ENCODE assay signal across 8 cellular contexts in genomic region chr4:70687821-70688794, GRCh38. TPM values are rescaled to one million over a fixed set of nuclear protein-coding genes. Genes with fewer than 3 reads are reported as not detected.
DNase-seq lines count a peak whose midpoint lies in the region; ATAC-seq lines count a peak whose summit lies in the region.

Gene UTP3 (plus strand): TSS chr4:70688532. CDS start chr4:70688678, 146 bp downstream.

- peaks cover 3 to 39% (median 22%) of the 10 kb centered on the region in 11 experiments; a peak in 17 of 22 replicates for H3K36me3 ChIP-seq in BLaER1 treated with 17β-estradiol and CSF1 and Interleukin-3, amounts not matched to agents 10 nM and 100 nM

- peak within 1 kb of the TSS; percentile 80 to 94 (median 86) for H3K4me3 ChIP-seq in BLaER1 treated with 17β-estradiol and CSF1 and Interleukin-3, amounts not matched to agents 10 nM and 100 nM

- H3K27ac ChIP-seq in BLaER1 treated with 17β-estradiol and CSF1 and Interleukin-3, amounts not matched to agents 10 nM and 100 nM: peak within 1 kb of the TSS; percentile 86 to 95 (median 91)

- CTCF ChIA-PET in activated CD4-positive, alpha-beta T cell treated with anti-CD3 and anti-CD28 coated beads, Interleukin-2, amount 10 ng/mL, durations not matched to agents 7 days and 5 days (lab: Charles Lee): interaction anchor here (0.7 to 1.9 kb wide), 9 partner anchors 9 to 148 kb away, joined by 3 to 12 read pairs (median 4); no protein-coding TSS in a partner anchor

- H3K27me3 Mint-ChIP-seq in activated CD4-positive, alpha-beta T cell treated with anti-CD3 and anti-CD28 coated beads, Interleukin-2, amount 10 ng/mL, durations not matched to agents 7 days and 5 days: no peaks in the 10 kb centered on the region

- H3K9me3 Mint-ChIP-seq in activated CD4-positive, alpha-beta T cell treated with anti-CD3 and anti-CD28 coated beads, Interleukin-2, amount 10 ng/mL, durations not matched to agents 7 days and 5 days: no peaks in the 10 kb centered on the region

- POLR2A ChIA-PET in activated CD4-positive, alpha-beta T cell treated with anti-CD3 and anti-CD28 coated beads, Interleukin-2, amount 10 ng/mL, durations not matched to agents 7 days and 5 days (lab: Charles Lee): no interaction called here

- peaks cover 35 to 50% (median 42%) of the 10 kb centered on the region in 10 experiments for H3K4me1 ChIP-seq in BLaER1 treated with 17β-estradiol and CSF1 and Interleukin-3, amounts not matched to agents 10 nM and 100 nM

- peaks cover 31% of the 10 kb centered on the region for H3K36me3 Mint-ChIP-seq in activated CD4-positive, alpha-beta T cell treated with anti-CD3 and anti-CD28 coated beads, Interleukin-2, amount 10 ng/mL, durations not matched to agents 7 days and 5 days (ENCODE audit: low read depth)

- ATAC-seq in HG03469 (IDR thresholded peaks at IDR 0.05; ENCODE audit: unreplicated experiment): peak; percentile 93

- peak within 1 kb of the TSS; percentile 84 to 99 (median 95) for H3K4me2 ChIP-seq in BLaER1 treated with 17β-estradiol and CSF1 and Interleukin-3, amounts not matched to agents 10 nM and 100 nM

- H3K27ac Mint-ChIP-seq in activated CD4-positive, alpha-beta T cell treated with anti-CD3 and anti-CD28 coated beads, Interleukin-2, amount 10 ng/mL, durations not matched to agents 7 days and 5 days: peak within 1 kb of the TSS; percentile 91

- H3K9ac ChIP-seq in BLaER1 treated with 17β-estradiol and CSF1 and Interleukin-3, amounts not matched to agents 10 nM and 100 nM: peak within 1 kb of the TSS; percentile 85 to 94 (median 92)

- H3K4me3 Mint-ChIP-seq in activated CD4-positive, alpha-beta T cell treated with anti-CD3 and anti-CD28 coated beads, Interleukin-2, amount 10 ng/mL, durations not matched to agents 7 days and 5 days: peak within 1 kb of the TSS; percentile 94

- DNase-seq in GM19240 (ENCODE audit: insufficient read length, low spot score) (peak; percentile 57), NCI-H526 treated with DMSO at 0.1 percent for 48 hours (lab: John Stamatoyannopoulos, UW) (peak; percentile 98), cortex of kidney (lab: John Stamatoyannopoulos, UW) (peak; percentile 23), left kidney (ENCODE audit: low read depth, low spot score) (peak; percentile 99)
- DNase-seq in activated CD4-positive, alpha-beta T cell treated with anti-CD3 and anti-CD28 coated beads, Interleukin-2, amount 10 ng/mL, durations not matched to agents 7 days and 5 days: peak; percentile 93
- peak; percentile 89 for DNase-seq in stimulated activated CD4-positive, alpha-beta T cell treated with anti-CD3 and anti-CD28 coated beads, Interleukin-2, amount 100 ng/mL, for 4 hours (ENCODE audit: low read depth)

- peaks cover 12 to 46% (median 40%) of the 10 kb centered on the region in 11 experiments; a peak in 19 of 22 replicates for H4K20me1 ChIP-seq in BLaER1 treated with 17β-estradiol and CSF1 and Interleukin-3, amounts not matched to agents 10 nM and 100 nM

- peaks cover 45% of the 10 kb centered on the region for H3K4me1 Mint-ChIP-seq in activated CD4-positive, alpha-beta T cell treated with anti-CD3 and anti-CD28 coated beads, Interleukin-2, amount 10 ng/mL, durations not matched to agents 7 days and 5 days

- H3K27me3 ChIP-seq in BLaER1 treated with 17β-estradiol and CSF1 and Interleukin-3, amounts not matched to agents 10 nM and 100 nM: no peaks in the 10 kb centered on the region

- no peaks in the 10 kb centered on the region for H3K9me3 ChIP-seq in BLaER1 treated with 17β-estradiol and CSF1 and Interleukin-3, amounts not matched to agents 10 nM and 100 nM (replicated peaks in 1 of 11)

RNA-seq across cellular contexts. Expression of gene UTP3, which starts in this region (rescaled TPM):
- 10 to 100 TPM; 38.1 to 40.2 TPM for total RNA-seq in activated CD4-positive, alpha-beta T cell treated with anti-CD3 and anti-CD28 coated beads, Interleukin-2, amount 10 ng/mL, durations not matched to agents 7 days and 5 days

Comparison
In these comparisons a context has a peak if more than half of its experiments do, and no peak if none do; other contexts are left out.
1. Peak in every context shown above with its lines: DNase-seq, ATAC-seq, H3K4me3 ChIP-seq and H3K27ac ChIP-seq.
2. DNase-seq: peak in every context shown above with its lines; median percentile 99 in left kidney; 98 in NCI-H526 treated with DMSO at 0.1 percent for 48 hours; 93 in activated CD4-positive, alpha-beta T cell treated with anti-CD3 and anti-CD28 coated beads, Interleukin-2, amount 10 ng/mL, durations not matched to agents 7 days and 5 days; 89 in stimulated activated CD4-positive, alpha-beta T cell treated with anti-CD3 and anti-CD28 coated beads, Interleukin-2, amount 100 ng/mL, for 4 hours; 57 in GM19240; 23 in cortex of kidney.